17 cellular contexts compared by ENCODE assay signal in the genomic region with DNA sequence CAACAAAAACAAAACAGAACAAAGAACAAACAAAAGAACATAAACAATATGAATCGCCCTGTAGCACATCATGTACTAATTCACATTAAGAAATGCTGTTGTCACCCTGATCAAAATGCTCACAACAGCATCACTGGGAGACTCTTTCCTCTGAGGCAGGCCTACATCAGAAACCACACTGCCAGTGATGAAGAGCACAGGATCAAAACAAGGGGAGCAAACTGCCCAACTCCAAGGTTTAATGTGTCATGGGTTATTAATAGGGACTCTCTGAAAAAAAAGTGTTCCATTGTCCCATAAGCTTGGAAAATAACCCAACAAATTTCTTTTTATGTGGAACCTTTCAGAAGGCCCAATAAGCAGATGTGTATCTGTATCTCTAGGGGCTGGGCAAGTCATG.
"Had no signal": no experiment of that assay in that cellular context is flagged by ENCODE, and none has a peak within 500 bp of the region (broad histone marks: within the 10 kb centered on the region; RNA-seq: fewer than 3 reads in every experiment).

No MANE protein-coding gene starts in this region.

- H3K4me1 ChIP-seq: esophagus squamous epithelium, foreskin keratinocyte, left lung, sigmoid colon, upper lobe of left lung, vagina had no signal

- H3K27ac ChIP-seq: esophagus squamous epithelium, foreskin keratinocyte, left lung, neutrophil, sigmoid colon, upper lobe of left lung, vagina had no signal

- H3K9me3 ChIP-seq: esophagus squamous epithelium, left lung, neutrophil, sigmoid colon, thyroid gland, upper lobe of left lung, vagina had no signal

- H3K27ac Mint-ChIP-seq: dendritic cell treated with granulocyte-macrophage colony-stimulating factor and Interleukin-4, amounts not matched to agents 40 ng/mL and 50 ng/mL, for 4 days; effector memory CD8-positive, alpha-beta T cell; naive thymus-derived CD4-positive, alpha-beta T cell had no signal

- H3K4me3 Mint-ChIP-seq: dendritic cell treated with granulocyte-macrophage colony-stimulating factor and Interleukin-4, amounts not matched to agents 40 ng/mL and 50 ng/mL, for 4 days; effector memory CD8-positive, alpha-beta T cell; naive thymus-derived CD4-positive, alpha-beta T cell had no signal

- H3K4me2 ChIP-seq: smooth muscle cell had no signal

- DNase-seq: effector memory CD8-positive, alpha-beta T cell; esophagus squamous epithelium; foreskin keratinocyte; islet precursor cell; left lung; mesendoderm; naive thymus-derived CD4-positive, alpha-beta T cell; sigmoid colon; stimulated activated CD4-positive, alpha-beta T cell treated with anti-CD3 and anti-CD28 coated beads, Interleukin-2, amount 100 ng/mL, for 48 hours; stimulated activated naive CD4-positive, alpha-beta T cell treated with Interleukin-2 at 50 U/mL for 16 hours; thyroid gland; upper lobe of left lung had no signal

- H3K36me3 Mint-ChIP-seq: naive thymus-derived CD4-positive, alpha-beta T cell had no signal

- ATAC-seq: effector memory CD8-positive, alpha-beta T cell; foreskin keratinocyte; left lung; naive thymus-derived CD4-positive, alpha-beta T cell had no signal

- H3K27me3 ChIP-seq: esophagus squamous epithelium, foreskin keratinocyte, left lung, sigmoid colon, thyroid gland, upper lobe of left lung, vagina had no signal

- H3K36me3 ChIP-seq: neutrophil, sigmoid colon, vagina had no signal

- H3K4me3 ChIP-seq: esophagus squamous epithelium, left lung, lung, sigmoid colon, smooth muscle cell, thyroid gland, upper lobe of left lung, vagina had no signal

- H3K9me3 Mint-ChIP-seq: dendritic cell treated with granulocyte-macrophage colony-stimulating factor and Interleukin-4, amounts not matched to agents 40 ng/mL and 50 ng/mL, for 4 days; effector memory CD8-positive, alpha-beta T cell; naive thymus-derived CD4-positive, alpha-beta T cell had no signal
